ENCODE assay signal across 21 cellular contexts in the genomic region with DNA sequence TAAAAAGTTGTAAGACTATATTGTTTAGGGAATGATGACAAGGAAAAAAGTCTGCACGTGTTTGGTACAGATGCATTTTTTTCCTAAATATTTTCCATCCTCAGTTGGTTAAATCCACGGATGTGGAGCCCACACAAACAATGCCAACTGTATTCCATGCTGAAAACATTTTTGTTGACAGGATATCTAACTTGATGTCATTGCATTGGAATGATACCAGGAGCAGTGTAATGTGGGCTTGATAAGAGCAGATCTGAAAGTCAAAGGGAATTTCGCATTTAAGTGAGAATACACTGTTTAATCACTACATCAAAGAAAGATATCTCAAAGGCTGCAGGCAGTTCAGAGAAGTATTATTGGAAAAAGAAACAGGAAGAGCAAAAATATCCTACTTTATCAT. TPM values are rescaled to one million over a fixed set of nuclear protein-coding genes. Genes with fewer than 3 reads are reported as not detected.
"Had no signal": no experiment of that assay in that cellular context is flagged by ENCODE, and none has a peak within 500 bp of the region (broad histone marks: within the 10 kb centered on the region; RNA-seq: fewer than 3 reads in every experiment).

No MANE protein-coding gene starts in this region.

- H3K4me1 ChIP-seq: gastrocnemius medialis, parathyroid adenoma, uterus had no signal

- DNase-seq: activated CD4-positive, alpha-beta T cell treated with anti-CD3 and anti-CD28 coated beads, Interleukin-2, amount 50 U/mL, for 48 hours; activated naive CD4-positive, alpha-beta T cell treated with anti-CD3 and anti-CD28 coated beads for 36 hours; effector memory CD8-positive, alpha-beta T cell; gastrocnemius medialis; heart right ventricle; left cardiac atrium; mammary epithelial cell; mucosa of descending colon; natural killer cell; stimulated activated CD4-positive, alpha-beta T cell treated with anti-CD3 and anti-CD28 coated beads, Interleukin-15, amount 100 ng/mL, for 24 hours; stimulated activated CD4-positive, alpha-beta T cell treated with anti-CD3 and anti-CD28 coated beads, Interleukin-4, amount 100 ng/mL, for 1 hour; stimulated activated naive B cell treated with anti-CD40 and anti-IgM and Interleukin-4, amounts not matched to agents 10 μg/mL and 1 μg/mL and 100 μg/mL, for 72 hours; T-helper 1 cell; T1000; tibial artery; uterus had no signal

- H3K4me3 ChIP-seq: gastrocnemius medialis, heart right ventricle, mucosa of descending colon, tibial artery, uterus had no signal

- H3K36me3 ChIP-seq: gastrocnemius medialis, heart right ventricle, neutrophil, tibial artery, uterus had no signal

- H3K27ac ChIP-seq: epithelial cell of prostate, gastrocnemius medialis, neutrophil, parathyroid adenoma, tibial artery, uterus, VCaP had no signal

- H3K27me3 ChIP-seq: gastrocnemius medialis, heart right ventricle, neutrophil, tibial artery, uterus had no signal

- ATAC-seq: activated T-helper 17 cell treated with anti-CD3 and anti-CD28 coated beads, Interleukin-2, amount 50 U/mL, for 72 hours; effector memory CD8-positive, alpha-beta T cell; gastrocnemius medialis; left cardiac atrium; mucosa of descending colon; natural killer cell; stimulated activated naive B cell treated with anti-CD40 and anti-IgM and Interleukin-4, amounts not matched to agents 10 μg/mL and 1 μg/mL and 100 μg/mL, for 72 hours had no signal

- H3K9me3 ChIP-seq: gastrocnemius medialis, mucosa of descending colon, neutrophil, tibial artery, uterus had no signal

RNA-seq across cellular contexts. Expression of gene TMEM140, which starts 49.5 kb away (rescaled TPM):
- polyA plus RNA-seq: mammary epithelial cell had no signal
